ENCODE assay signal across 9 cellular contexts in genomic region chr9:136992819-136993369, GRCh38. TPM values are rescaled to one million over a fixed set of nuclear protein-coding genes. Genes with fewer than 3 reads are reported as not detected.
DNase-seq lines count a peak whose midpoint lies in the region; ATAC-seq lines count a peak whose summit lies in the region.
"Had no signal": no experiment of that assay in that cellular context is flagged by ENCODE, and none has a peak within 500 bp of the region (broad histone marks: within the 10 kb centered on the region; RNA-seq: fewer than 3 reads in every experiment).

No MANE protein-coding gene starts in this region.

- peaks cover 25% of the 10 kb centered on the region for H3K4me1 ChIP-seq in thymus (ENCODE audit: control insufficient read depth, insufficient read depth, low read length)

- H3K27ac ChIP-seq in layer of hippocampus (ENCODE audit: low read depth, low read length) (peak overlapping the region; percentile 62), thymus (ENCODE audit: low read depth) (peak overlapping the region; percentile 89)

- no peaks in the 10 kb centered on the region for H3K9me3 Mint-ChIP-seq in activated CD4-positive, alpha-beta T cell treated with anti-CD3 and anti-CD28 coated beads, Interleukin-2, amount 10 ng/mL, durations not matched to agents 7 days and 5 days
- no peaks in the 10 kb centered on the region for H3K9me3 Mint-ChIP-seq in activated naive CD4-positive, alpha-beta T cell treated with anti-CD3 and anti-CD28 coated beads, Interleukin-2, amount 50 U/mL, for 72 hours

- H3K27me3 ChIP-seq in layer of hippocampus (ENCODE audit: control insufficient read depth, insufficient read depth, low read length) (no peaks in the 10 kb centered on the region), thymus (ENCODE audit: control insufficient read depth, insufficient read depth) (peaks cover 22% of the 10 kb centered on the region)

- WGBS in thymus, result 54% methylated on average over 18 of the region's 18 CpGs

- peaks cover 32% of the 10 kb centered on the region for H3K4me1 Mint-ChIP-seq in activated CD4-positive, alpha-beta T cell treated with anti-CD3 and anti-CD28 coated beads, Interleukin-2, amount 10 ng/mL, durations not matched to agents 7 days and 5 days

- peak overlapping the region; percentile 82 for H3K27ac Mint-ChIP-seq in activated CD4-positive, alpha-beta T cell treated with anti-CD3 and anti-CD28 coated beads, Interleukin-2, amount 10 ng/mL, durations not matched to agents 7 days and 5 days
- peak overlapping the region; percentile 68 to 71 for H3K27ac Mint-ChIP-seq in activated naive CD4-positive, alpha-beta T cell treated with anti-CD3 and anti-CD28 coated beads, Interleukin-2, amount 50 U/mL, for 72 hours

- H3K4me3 Mint-ChIP-seq in activated CD4-positive, alpha-beta T cell treated with anti-CD3 and anti-CD28 coated beads, Interleukin-2, amount 10 ng/mL, durations not matched to agents 7 days and 5 days, result peak overlapping the region; percentile 82

- peaks cover 16% of the 10 kb centered on the region for H3K36me3 ChIP-seq in thymus (ENCODE audit: control insufficient read depth, insufficient read depth)

- H3K9me3 ChIP-seq in thymus (ENCODE audit: control insufficient read depth), result peaks cover 2% of the 10 kb centered on the region

- DNase-seq in activated CD4-positive, alpha-beta T cell treated with anti-CD3 and anti-CD28 coated beads, Interleukin-2, amount 10 ng/mL, durations not matched to agents 7 days and 5 days, result no peak
- no peak for DNase-seq in activated CD4-positive, alpha-beta T cell treated with anti-CD3 and anti-CD28 coated beads, Interleukin-2, amount 50 U/mL, for 1 hour
- no peak for DNase-seq in activated naive CD4-positive, alpha-beta T cell treated with anti-CD3 and anti-CD28 coated beads, Interleukin-2, amount 50 U/mL, for 72 hours (ENCODE audit: low spot score in 2 of 2)
- no peak for DNase-seq in retina

- POLR2A ChIA-PET in activated CD4-positive, alpha-beta T cell treated with anti-CD3 and anti-CD28 coated beads, Interleukin-2, amount 10 ng/mL, durations not matched to agents 7 days and 5 days (lab: Charles Lee), result interaction anchor here (1.1 kb wide), 1 partner anchor 14 kb away, joined by 3 read pairs; no protein-coding TSS in a partner anchor

- H3K4me3 ChIP-seq in thymus (ENCODE audit: low read length), result peak overlapping the region; percentile 92

- H3K36me3 Mint-ChIP-seq in activated CD4-positive, alpha-beta T cell treated with anti-CD3 and anti-CD28 coated beads, Interleukin-2, amount 10 ng/mL, durations not matched to agents 7 days and 5 days (ENCODE audit: low read depth), result peaks cover 7% of the 10 kb centered on the region
- H3K36me3 Mint-ChIP-seq in activated naive CD4-positive, alpha-beta T cell treated with anti-CD3 and anti-CD28 coated beads, Interleukin-2, amount 50 U/mL, for 72 hours, result no peaks in the 10 kb centered on the region

- no peak for ATAC-seq in activated naive CD4-positive, alpha-beta T cell treated with anti-CD3 and anti-CD28 coated beads, Interleukin-2, amount 50 U/mL, for 72 hours
- ATAC-seq in GM19452 (IDR thresholded peaks at IDR 0.05; ENCODE audit: unreplicated experiment), result no peak
- ATAC-seq in GM18867 (IDR thresholded peaks at IDR 0.05; ENCODE audit: unreplicated experiment), result no peak

- CTCF ChIA-PET in activated CD4-positive, alpha-beta T cell treated with anti-CD3 and anti-CD28 coated beads, Interleukin-2, amount 10 ng/mL, durations not matched to agents 7 days and 5 days (lab: Charles Lee), result interaction anchor here (0.9 to 2.4 kb wide), 11 partner anchors 8 to 264 kb away, joined by 3 to 16 read pairs (median 3); partner anchors contain the start of gene ABCA2

- peaks cover 11% of the 10 kb centered on the region for H3K27me3 Mint-ChIP-seq in activated CD4-positive, alpha-beta T cell treated with anti-CD3 and anti-CD28 coated beads, Interleukin-2, amount 10 ng/mL, durations not matched to agents 7 days and 5 days

RNA-seq across cellular contexts. Expression of gene PAXX, which starts 0.7 kb away (rescaled TPM):
- total RNA-seq in activated CD4-positive, alpha-beta T cell treated with anti-CD3 and anti-CD28 coated beads, Interleukin-2, amount 10 ng/mL, durations not matched to agents 7 days and 5 days, result 10 to 100 TPM; 80.2 to 98.4 TPM
- 10 to 100 TPM; 36.7 to 64.5 TPM for total RNA-seq in activated naive CD4-positive, alpha-beta T cell treated with anti-CD3 and anti-CD28 coated beads, Interleukin-2, amount 50 U/mL, for 72 hours
- polyA plus RNA-seq in thymus, result 431 TPM

RNA-seq across cellular contexts. Expression of gene CLIC3, which starts 3.5 kb away (rescaled TPM):
- 1 to 10 TPM; 2.6 to 4.4 TPM for total RNA-seq in activated CD4-positive, alpha-beta T cell treated with anti-CD3 and anti-CD28 coated beads, Interleukin-2, amount 10 ng/mL, durations not matched to agents 7 days and 5 days
- total RNA-seq in activated naive CD4-positive, alpha-beta T cell treated with anti-CD3 and anti-CD28 coated beads, Interleukin-2, amount 50 U/mL, for 72 hours, result not detected
- polyA plus RNA-seq in thymus, result 44.6 TPM
- total RNA-seq: myocyte had no signal

RNA-seq across cellular contexts. Expression of gene LCNL1, which starts 10.1 kb away (rescaled TPM):
- total RNA-seq in activated CD4-positive, alpha-beta T cell treated with anti-CD3 and anti-CD28 coated beads, Interleukin-2, amount 10 ng/mL, durations not matched to agents 7 days and 5 days, result under 1 TPM; 0.48 to 0.67 TPM
- not detected for total RNA-seq in activated naive CD4-positive, alpha-beta T cell treated with anti-CD3 and anti-CD28 coated beads, Interleukin-2, amount 50 U/mL, for 72 hours
- polyA plus RNA-seq in thymus, result 5.0 TPM

RNA-seq across cellular contexts. Expression of gene PTGDS, which starts 15.6 kb away (rescaled TPM):
- 10 to 100 TPM; 22.1 to 24.0 TPM for total RNA-seq in activated CD4-positive, alpha-beta T cell treated with anti-CD3 and anti-CD28 coated beads, Interleukin-2, amount 10 ng/mL, durations not matched to agents 7 days and 5 days
- not detected for total RNA-seq in activated naive CD4-positive, alpha-beta T cell treated with anti-CD3 and anti-CD28 coated beads, Interleukin-2, amount 50 U/mL, for 72 hours
- polyA plus RNA-seq in thymus, result 137 TPM

RNA-seq across cellular contexts. Expression of gene ABCA2, which starts 35.1 kb away (rescaled TPM):
- total RNA-seq in activated CD4-positive, alpha-beta T cell treated with anti-CD3 and anti-CD28 coated beads, Interleukin-2, amount 10 ng/mL, durations not matched to agents 7 days and 5 days, result 10 to 100 TPM; 67.7 to 70.3 TPM
- total RNA-seq in activated naive CD4-positive, alpha-beta T cell treated with anti-CD3 and anti-CD28 coated beads, Interleukin-2, amount 50 U/mL, for 72 hours, result 10 to 100 TPM; 17.8 to 21.9 TPM
- 37.3 TPM for polyA plus RNA-seq in thymus
